2 cellular contexts compared by ENCODE assay signal in the genomic region with DNA sequence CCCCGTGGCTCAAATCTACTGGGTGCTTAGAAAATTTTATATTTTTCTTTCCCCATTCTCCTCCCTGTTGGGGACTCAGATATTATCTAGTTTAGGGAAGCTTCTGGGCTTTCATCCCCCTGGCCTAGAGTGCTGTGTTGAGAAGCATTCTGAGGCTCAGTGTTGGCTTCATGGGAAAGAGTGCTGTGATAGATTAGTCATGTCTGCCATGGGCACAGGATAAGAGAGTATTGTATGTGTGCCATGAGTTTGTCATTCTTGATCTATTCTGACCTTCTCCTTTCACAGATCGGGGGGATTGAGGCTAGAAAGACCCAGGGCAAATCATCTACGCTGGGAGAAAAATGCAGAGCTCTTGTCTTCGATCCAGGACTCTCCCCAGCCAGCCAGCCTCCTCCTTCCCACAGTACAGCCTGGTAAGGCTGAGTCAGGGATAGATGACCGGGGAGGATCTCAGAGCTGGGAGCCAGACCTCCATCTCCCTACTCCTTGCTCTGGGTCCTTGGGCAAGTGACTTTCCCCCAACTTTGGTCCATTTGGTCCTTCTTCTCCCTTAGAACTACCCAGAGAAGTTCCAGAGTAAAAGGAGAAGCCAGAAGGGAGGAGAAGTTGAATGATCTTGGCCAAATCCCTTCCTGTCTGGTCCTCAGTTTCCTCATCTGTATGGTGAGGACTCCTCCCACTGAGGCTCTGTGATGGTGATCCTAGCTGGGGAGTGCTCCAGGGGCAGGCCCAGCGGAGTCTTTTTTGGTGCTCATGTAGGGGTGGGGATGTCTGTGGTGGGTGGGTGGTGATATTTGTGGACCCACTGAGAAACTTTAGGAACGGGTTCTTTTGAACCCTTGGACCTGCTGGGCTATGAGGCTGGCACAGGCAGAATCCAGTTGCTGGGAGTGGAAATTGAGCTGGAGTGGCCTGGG.
TF ChIP-seq lines count a peak whose summit lies in the region.

No MANE protein-coding gene starts in this region.

TF ChIP-seq in HEK293, 187 proteins besides CTCF, POLR2A, EP300 and RAD21 (continued from another document):
- TF ChIP-seq SETDB1 (IDR thresholded peaks at IDR 0.05; ENCODE audit: insufficient read length, low read length) = peak; percentile 15
- TF ChIP-seq KLF10 (tag by site-specific recombination; IDR thresholded peaks at IDR 0.05) = no peak
- no peak for TF ChIP-seq IKZF3 (tag by site-specific recombination; IDR thresholded peaks at IDR 0.05)
- TF ChIP-seq ZNF214 (tag by site-specific recombination; IDR thresholded peaks at IDR 0.05; ENCODE audit: borderline replicate concordance) = no peak

TF ChIP-seq in endothelial cell of umbilical vein, 7 proteins besides CTCF, POLR2A, EP300 and RAD21 (continued from another document):
- TF ChIP-seq POLR2AphosphoS5 (IDR thresholded peaks at IDR 0.05; ENCODE audit: insufficient read depth, low read depth, low read length) (no peak), JUN (IDR thresholded peaks at IDR 0.05; ENCODE audit: borderline replicate concordance, insufficient read depth, insufficient read length, low read depth) (no peak), EZH2 (IDR thresholded peaks at IDR 0.05; ENCODE audit: borderline replicate concordance, low read depth, low read length, severe bottlenecking) (no peak), MYC (IDR thresholded peaks at IDR 0.05; ENCODE audit: low read depth, low read length) (no peak)
- TF ChIP-seq, protein P1, sequence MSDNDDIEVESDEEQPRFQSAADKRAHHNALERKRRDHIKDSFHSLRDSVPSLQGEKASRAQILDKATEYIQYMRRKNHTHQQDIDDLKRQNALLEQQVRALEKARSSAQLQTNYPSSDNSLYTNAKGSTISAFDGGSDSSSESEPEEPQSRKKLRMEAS (IDR thresholded peaks at IDR 0.05; ENCODE audit: insufficient read depth, insufficient read length) = no peak
